ENCODE assay signal across 9 cellular contexts in the genomic region with DNA sequence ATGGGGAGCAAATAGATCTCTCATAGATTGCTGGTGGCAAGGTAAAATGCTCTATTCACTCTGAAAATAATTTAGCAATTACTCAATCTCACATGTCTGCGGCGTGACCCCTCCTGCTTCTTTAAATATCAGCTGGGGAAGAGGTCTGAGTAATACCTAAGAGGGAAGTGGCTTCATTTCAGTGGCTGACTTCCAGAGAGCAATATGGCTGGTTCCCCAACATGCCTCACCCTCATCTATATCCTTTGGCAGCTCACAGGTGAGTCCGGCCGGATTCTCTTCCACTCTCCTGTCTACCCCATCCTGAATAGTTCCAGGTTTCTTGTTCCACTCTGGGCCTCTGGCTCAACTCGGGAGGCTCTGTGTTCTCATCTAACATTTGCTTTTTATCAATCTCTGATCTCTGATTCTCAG. TPM values are rescaled to one million over a fixed set of nuclear protein-coding genes. Genes with fewer than 3 reads are reported as not detected.
A peak's percentile ranks its signal among the peaks of the same experiment; 100 is the strongest.
DNase-seq lines count a peak whose midpoint lies in the region; ATAC-seq and FAIRE-seq lines count a peak whose summit lies in the region.
"Had no signal": no experiment of that assay in that cellular context is flagged by ENCODE, and none has a peak within 500 bp of the region (broad histone marks: within the 10 kb centered on the region; RNA-seq: fewer than 3 reads in every experiment).

A gene with protein sequence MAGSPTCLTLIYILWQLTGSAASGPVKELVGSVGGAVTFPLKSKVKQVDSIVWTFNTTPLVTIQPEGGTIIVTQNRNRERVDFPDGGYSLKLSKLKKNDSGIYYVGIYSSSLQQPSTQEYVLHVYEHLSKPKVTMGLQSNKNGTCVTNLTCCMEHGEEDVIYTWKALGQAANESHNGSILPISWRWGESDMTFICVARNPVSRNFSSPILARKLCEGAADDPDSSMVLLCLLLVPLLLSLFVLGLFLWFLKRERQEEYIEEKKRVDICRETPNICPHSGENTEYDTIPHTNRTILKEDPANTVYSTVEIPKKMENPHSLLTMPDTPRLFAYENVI (plus strand): TSS at position 150 of the 414 bp plus-strand sequence. CDS start 55 bp downstream, at position 205.

- no peak for FAIRE-seq in RCC 7860 (lab: Jason Lieb, UNC)

- DNase-seq in HCEC 1CT: peak; percentile 14
- DNase-seq in NOMO-1 treated with DMSO at 0.1 percent for 48 hours (lab: John Stamatoyannopoulos, UW; ENCODE audit: unreplicated experiment): peak; percentile 93
- DNase-seq in RCC 7860 (ENCODE audit: low spot score): no peak
- no peak for DNase-seq in NCI-H1105 (lab: John Stamatoyannopoulos, UW)
- no peak for DNase-seq in AG08395 (ENCODE audit: low spot score)
- DNase-seq in NCI-H1694 treated with DMSO at 0.1 percent for 48 hours (lab: John Stamatoyannopoulos, UW): no peak

- ATAC-seq in GM18520 (IDR thresholded peaks at IDR 0.05; ENCODE audit: unreplicated experiment) (peak; percentile 31), esophagus mucosa (peak; percentile 92)

RNA-seq across cellular contexts. Expression of the gene that starts here (rescaled TPM):
- 6.3 TPM for total RNA-seq in esophagus mucosa
- total RNA-seq: glomerular endothelial cell had no signal

Comparison
In these comparisons a context has a peak if more than half of its experiments do, and no peak if none do; other contexts are left out.
1. DNase-seq: peak in HCEC 1CT (single experiment) and NOMO-1 treated with DMSO at 0.1 percent for 48 hours (single experiment); none in RCC 7860 (single experiment), NCI-H1105 (single experiment), AG08395 (single experiment) and NCI-H1694 treated with DMSO at 0.1 percent for 48 hours (single experiment).